ENCODE assay signal across 26 cellular contexts in genomic region chr12:51792417-51792816, GRCh38. TPM values are rescaled to one million over a fixed set of nuclear protein-coding genes. Genes with fewer than 3 reads are reported as not detected.
"Had no signal": no experiment of that assay in that cellular context is flagged by ENCODE, and none has a peak within 500 bp of the region (broad histone marks: within the 10 kb centered on the region; RNA-seq: fewer than 3 reads in every experiment).

No MANE protein-coding gene starts in this region.

- H3K9me3 ChIP-seq: MG63, SJCRH30 had no signal

- H3K27ac Mint-ChIP-seq: T-helper 17 cell had no signal

- H3K27me3 ChIP-seq: MG63 had no signal

- H3K4me3 ChIP-seq: MG63, SJCRH30 had no signal

- H3K4me1 Mint-ChIP-seq: T-helper 17 cell had no signal

- H3K36me3 ChIP-seq: MG63, SJCRH30 had no signal

- ATAC-seq: HepG2, Panc1, PC-3, SK-N-SH treated with all-trans-retinoic acid at 6 μM for 48 hours, T-helper 17 cell had no signal

- DNase-seq: IMR-90; Karpas-422; KG1; NCI-H1092; NCI-H1105 treated with DMSO at 0.1 percent for 48 hours; NCI-H1417 treated with DMSO at 0.1 percent for 48 hours; NCI-H146; NCI-H1694 treated with DMSO at 0.1 percent for 48 hours; NCI-H1930; NCI-H2081; NCI-H2227 treated with DMSO at 0.1 percent for 48 hours; NCI-H524; NCI-H526 treated with DMSO at 0.1 percent for 48 hours; NCI-H748 treated with DMSO at 0.1 percent for 48 hours; NK-92 treated with Interleukin-12 subunit alpha and Interleukin-12 subunit beta, amount 100 ng/mL, for 24 hours; PC-3; SHP77 treated with DMSO at 0.1 percent for 48 hours; SJCRH30; T-helper 1 cell; T-helper 17 cell had no signal

- H3K4me1 ChIP-seq: SJCRH30 had no signal

- H3K4me3 Mint-ChIP-seq: T-helper 17 cell had no signal

- H3K27ac ChIP-seq: RWPE1, SJCRH30 had no signal

RNA-seq across cellular contexts. Expression of gene FIGNL2, which starts 56.1 kb away (rescaled TPM):
- total RNA-seq: OCI-LY7, PC-3 had no signal
